15 cellular contexts compared by ENCODE assay signal in genomic region chr1:41613646-41614592, GRCh38.
DNase-seq lines count a peak whose midpoint lies in the region; ATAC-seq and TF ChIP-seq lines count a peak whose summit lies in the region.
"Had no signal": no experiment of that assay in that cellular context is flagged by ENCODE, and none has a peak within 500 bp of the region (broad histone marks: within the 10 kb centered on the region; RNA-seq: fewer than 3 reads in every experiment).

No MANE protein-coding gene starts in this region.

- peaks cover 97% of the 10 kb centered on the region for H4K20me1 ChIP-seq in DND-41 (ENCODE audit: insufficient read depth, low read length)

- no peak for ATAC-seq in DND-41 (ENCODE audit: insufficient read depth, low read depth)
- no peak for ATAC-seq in GM21786 (IDR thresholded peaks at IDR 0.05; ENCODE audit: unreplicated experiment)
- ATAC-seq in GM21423 (IDR thresholded peaks at IDR 0.05; ENCODE audit: unreplicated experiment) = no peak
- ATAC-seq: activated CD8-positive, alpha-beta T cell treated with anti-CD3 and anti-CD28 coated beads for 36 hours; pancreas had no signal

- H3K4me3 Mint-ChIP-seq in osteocyte (ENCODE audit: unreplicated experiment) = no peak overlapping the region
- H3K4me3 Mint-ChIP-seq: activated CD8-positive, alpha-beta T cell treated with anti-CD3 and anti-CD28 coated beads for 36 hours; activated naive CD8-positive, alpha-beta T cell had no signal

- no peak overlapping the region for H2AFZ ChIP-seq in DND-41 (ENCODE audit: low read depth, low read length)

- TF ChIP-seq CTCF in DND-41 (IDR thresholded peaks at IDR 0.05; ENCODE audit: borderline replicate concordance, extremely low read depth, low read length, poor library complexity, severe bottlenecking) (no peak), choroid plexus epithelial cell (conservative IDR thresholded peaks at IDR 0.05; ENCODE audit: low read depth, low read length) (no peak), osteocyte (IDR thresholded peaks at IDR 0.05) (no peak), thyroid gland (IDR thresholded peaks at IDR 0.05) (no peak)

- no peaks in the 10 kb centered on the region for H3K9me3 Mint-ChIP-seq in osteocyte (ENCODE audit: unreplicated experiment)
- H3K9me3 Mint-ChIP-seq: activated CD8-positive, alpha-beta T cell treated with anti-CD3 and anti-CD28 coated beads for 36 hours had no signal

- no peak for TF ChIP-seq POLR2A in thyroid gland (IDR thresholded peaks at IDR 0.05)

- no peaks in the 10 kb centered on the region for H3K27me3 Mint-ChIP-seq in osteocyte (ENCODE audit: unreplicated experiment)
- H3K27me3 Mint-ChIP-seq: activated CD8-positive, alpha-beta T cell treated with anti-CD3 and anti-CD28 coated beads for 36 hours; activated naive CD8-positive, alpha-beta T cell had no signal

- H3K9me3 ChIP-seq in DND-41 (ENCODE audit: insufficient read depth, low read length, severe bottlenecking) = no peaks in the 10 kb centered on the region
- no peaks in the 10 kb centered on the region for H3K9me3 ChIP-seq in thyroid gland
- H3K9me3 ChIP-seq: lower lobe of right lung, pancreas had no signal

- H3K4me3 ChIP-seq in DND-41 (ENCODE audit: low read depth in 1 of 2, low read length in 2 of 2) = no peak overlapping the region
- no peak overlapping the region for H3K4me3 ChIP-seq in choroid plexus epithelial cell (ENCODE audit: low read depth, low read length)
- H3K4me3 ChIP-seq in thyroid gland (replicated peaks in 1 of 3) = no peak overlapping the region
- H3K4me3 ChIP-seq: lower lobe of right lung, pancreas had no signal

- intact Hi-C loops in thyroid gland (cut with DNase I) = no loop called here

- H3K4me2 ChIP-seq in DND-41 (ENCODE audit: insufficient read depth, low read length) = no peak overlapping the region

- H3K36me3 Mint-ChIP-seq in osteocyte (ENCODE audit: unreplicated experiment) = peaks cover 2% of the 10 kb centered on the region

- no peak overlapping the region for H3K27ac Mint-ChIP-seq in osteocyte (ENCODE audit: unreplicated experiment)
- H3K27ac Mint-ChIP-seq: activated CD8-positive, alpha-beta T cell treated with anti-CD3 and anti-CD28 coated beads for 36 hours; activated naive CD8-positive, alpha-beta T cell had no signal

- DNase-seq in DND-41 (no peak), MV-4-11 (lab: John Stamatoyannopoulos, UW) (peak; percentile 3), choroid plexus epithelial cell (ENCODE audit: low read depth) (peak; percentile 73), osteocyte (ENCODE audit: extremely low spot score, unreplicated experiment) (peak; percentile 64), thyroid gland (no peak)
- DNase-seq: activated CD8-positive, alpha-beta T cell treated with anti-CD3 and anti-CD28 coated beads for 36 hours; effector CD8-positive, alpha-beta T cell; hypothalamus; lower lobe of right lung; NCI-H187; pancreas; stimulated activated CD4-positive, alpha-beta T cell treated with anti-CD3 and anti-CD28 coated beads, Interleukin-4, amount 100 ng/mL, for 1 hour had no signal

- H3K27me3 ChIP-seq in DND-41 (ENCODE audit: insufficient read depth, low read length, poor library complexity) (no peaks in the 10 kb centered on the region), thyroid gland (no peaks in the 10 kb centered on the region)
- H3K27me3 ChIP-seq: pancreas had no signal

- 95 to 96% methylated on average over 10 of the region's 10 CpGs for WGBS in thyroid gland, 2 donors

- peaks cover 4% of the 10 kb centered on the region for H3K4me1 Mint-ChIP-seq in osteocyte (ENCODE audit: unreplicated experiment)

- H3K36me3 ChIP-seq in DND-41 (ENCODE audit: insufficient read depth, low read length) (peaks cover 92% of the 10 kb centered on the region), thyroid gland (no peaks in the 10 kb centered on the region)
- H3K36me3 ChIP-seq: lower lobe of right lung, pancreas had no signal

- H3K27ac ChIP-seq in DND-41 (ENCODE audit: low read length) (peak overlapping the region; percentile 34; the same call in 1 of the 2 replicates), thyroid gland (no peak overlapping the region)
- H3K27ac ChIP-seq: lower lobe of right lung, pancreas had no signal

- H3K79me2 ChIP-seq in DND-41 (ENCODE audit: insufficient read depth, low read length) = peaks cover 100% of the 10 kb centered on the region

- H3K4me1 ChIP-seq in DND-41 (ENCODE audit: insufficient read depth, low read length) = no peaks in the 10 kb centered on the region; the same call in 1 of the 2 replicates
- peaks cover 17 to 21% of the 10 kb centered on the region in 2 donors for H3K4me1 ChIP-seq in thyroid gland

- no peak overlapping the region for H3K9ac ChIP-seq in DND-41 (ENCODE audit: low read depth, low read length)

Comparison
In these comparisons a context has a peak if more than half of its experiments do, and no peak if none do; other contexts are left out.
1. DNase-seq: peak in MV-4-11 (single experiment), choroid plexus epithelial cell (single experiment) and osteocyte (single experiment); none in DND-41 (single experiment) and thyroid gland (0 of 2).